2 cellular contexts compared by ENCODE assay signal in genomic region chr19:41398603-41399002, GRCh38.
TF ChIP-seq lines count a peak whose summit lies in the region.

No MANE protein-coding gene starts in this region.

TF ChIP-seq in A549, 52 proteins besides CTCF, POLR2A, EP300 and RAD21 (continued from another document):
- TF ChIP-seq ATOH8 (CRISPR knock-in tag; IDR thresholded peaks at IDR 0.05; ENCODE audit: low read depth) = no peak

TF ChIP-seq in HEK293, 187 proteins besides CTCF, POLR2A, EP300 and RAD21:
- no peak for TF ChIP-seq ZNF518A (tag by site-specific recombination; conservative IDR thresholded peaks at IDR 0.05; ENCODE audit: low read depth)
- TF ChIP-seq ZNF311 (tag by site-specific recombination; IDR thresholded peaks at IDR 0.05; ENCODE audit: borderline replicate concordance) = no peak
- no peak for TF ChIP-seq EGR2 (tag by site-specific recombination; IDR thresholded peaks at IDR 0.05; ENCODE audit: low read depth)
- TF ChIP-seq ZNF596 (tag by site-specific recombination; IDR thresholded peaks at IDR 0.05) = no peak
- TF ChIP-seq ZNF530 (tag by site-specific recombination; IDR thresholded peaks at IDR 0.05; ENCODE audit: low read depth) = no peak
- no peak for TF ChIP-seq KLF8 (tag by site-specific recombination; IDR thresholded peaks at IDR 0.05)
- TF ChIP-seq SCRT1 (tag by site-specific recombination; IDR thresholded peaks at IDR 0.05; ENCODE audit: borderline replicate concordance) = no peak
- TF ChIP-seq ZBTB11 (tag by site-specific recombination; conservative IDR thresholded peaks at IDR 0.05; ENCODE audit: low read depth) = no peak
- no peak for TF ChIP-seq HIC1 (tag by site-specific recombination; IDR thresholded peaks at IDR 0.05)
- TF ChIP-seq ZNF585B (tag by site-specific recombination; IDR thresholded peaks at IDR 0.05) = no peak
- no peak for TF ChIP-seq ZNF354C (tag by site-specific recombination; IDR thresholded peaks at IDR 0.05; ENCODE audit: borderline replicate concordance, low read depth)
- no peak for TF ChIP-seq YY2 (tag by site-specific recombination; IDR thresholded peaks at IDR 0.05)
- no peak for TF ChIP-seq ZNF704 (tag by site-specific recombination; IDR thresholded peaks at IDR 0.05)
- no peak for TF ChIP-seq ATF2 (tag by site-specific recombination; IDR thresholded peaks at IDR 0.05; ENCODE audit: low read depth)
- TF ChIP-seq REPIN1 (tag by site-specific recombination; IDR thresholded peaks at IDR 0.05; ENCODE audit: low read depth) = no peak
- TF ChIP-seq ZNF133 (tag by site-specific recombination; IDR thresholded peaks at IDR 0.05) = no peak
- no peak for TF ChIP-seq ZXDB (tag by site-specific recombination; IDR thresholded peaks at IDR 0.05)
- TF ChIP-seq ELK4 (IDR thresholded peaks at IDR 0.05; ENCODE audit: borderline replicate concordance, low read depth, low read length) = no peak
